ENCODE assay signal across 8 cellular contexts in the genomic region with DNA sequence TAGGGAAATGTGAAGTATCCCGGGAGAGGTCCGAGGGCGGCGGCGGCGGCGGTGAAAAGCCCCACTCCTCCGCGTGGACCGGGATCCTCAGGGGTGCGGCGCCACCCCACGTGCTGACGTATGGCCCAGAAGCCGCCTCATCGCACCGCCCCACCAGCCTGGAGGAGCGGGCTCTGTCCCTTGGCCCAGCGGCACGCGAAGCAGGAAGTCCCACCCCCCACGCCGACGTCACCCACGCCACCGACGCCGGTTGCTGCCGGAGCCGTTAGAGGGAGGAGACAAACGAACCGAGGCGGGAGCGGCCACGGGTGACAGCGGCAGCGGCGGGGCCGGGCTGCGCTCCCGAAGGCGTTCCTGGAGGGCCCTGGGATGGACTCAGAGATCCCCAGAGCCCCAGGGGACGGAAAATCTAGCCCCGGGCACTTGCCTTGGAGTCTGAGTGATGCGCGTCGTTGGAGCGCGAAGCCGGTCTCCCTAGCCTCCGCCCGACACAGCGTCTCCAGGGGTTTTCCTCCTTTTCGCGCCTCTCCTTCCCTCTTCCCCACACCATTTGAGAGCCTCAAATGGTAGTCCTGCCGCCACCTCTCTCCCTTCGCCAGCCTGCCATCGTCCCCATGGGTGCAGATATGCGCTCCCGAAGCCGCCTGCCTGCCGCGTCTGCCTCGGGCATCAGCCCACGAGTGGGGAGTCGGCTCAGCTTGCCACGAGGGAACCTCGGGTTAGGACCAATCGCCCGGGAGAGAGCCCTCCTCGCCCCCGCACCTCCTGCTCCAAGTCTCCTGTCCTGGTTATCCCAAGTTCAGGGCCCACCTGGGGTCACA. TPM values are rescaled to one million over a fixed set of nuclear protein-coding genes. Genes with fewer than 3 reads are reported as not detected.
A peak's percentile ranks its signal among the peaks of the same experiment; 100 is the strongest.
DNase-seq lines count a peak whose midpoint lies in the region; ATAC-seq lines count a peak whose summit lies in the region.

A gene with protein sequence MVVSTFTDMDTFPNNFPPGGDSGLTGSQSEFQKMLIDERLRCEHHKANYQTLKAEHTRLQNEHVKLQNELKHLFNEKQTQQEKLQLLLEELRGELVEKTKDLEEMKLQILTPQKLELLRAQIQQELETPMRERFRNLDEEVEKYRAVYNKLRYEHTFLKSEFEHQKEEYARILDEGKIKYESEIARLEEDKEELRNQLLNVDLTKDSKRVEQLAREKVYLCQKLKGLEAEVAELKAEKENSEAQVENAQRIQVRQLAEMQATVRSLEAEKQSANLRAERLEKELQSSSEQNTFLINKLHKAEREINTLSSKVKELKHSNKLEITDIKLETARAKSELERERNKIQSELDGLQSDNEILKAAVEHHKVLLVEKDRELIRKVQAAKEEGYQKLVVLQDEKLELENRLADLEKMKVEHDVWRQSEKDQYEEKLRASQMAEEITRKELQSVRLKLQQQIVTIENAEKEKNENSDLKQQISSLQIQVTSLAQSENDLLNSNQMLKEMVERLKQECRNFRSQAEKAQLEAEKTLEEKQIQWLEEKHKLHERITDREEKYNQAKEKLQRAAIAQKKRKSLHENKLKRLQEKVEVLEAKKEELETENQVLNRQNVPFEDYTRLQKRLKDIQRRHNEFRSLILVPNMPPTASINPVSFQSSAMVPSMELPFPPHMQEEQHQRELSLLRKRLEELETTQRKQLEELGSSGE (minus strand): TSS at position 95 of the 821 bp plus-strand sequence. CDS start 47,377 bp downstream, outside the sequence.

- H3K27me3 ChIP-seq in Karpas-422 (ENCODE audit: low read length): no peaks in the 10 kb centered on the region
- no peaks in the 10 kb centered on the region for H3K27me3 ChIP-seq in naive thymus-derived CD4-positive, alpha-beta T cell (ENCODE audit: control insufficient read depth in 2 of 2, insufficient read depth in 2 of 2, low read length in 2 of 2)

- no peaks in the 10 kb centered on the region for H3K9me2 ChIP-seq in Karpas-422 (replicated peaks; ENCODE audit: insufficient read depth, low read length)

- peak; percentile 98 for ATAC-seq in GM21825 (IDR thresholded peaks at IDR 0.05; ENCODE audit: unreplicated experiment)
- ATAC-seq in naive thymus-derived CD4-positive, alpha-beta T cell: peak; percentile 99
- peak; percentile 97 to 99 for ATAC-seq in stimulated activated naive B cell treated with anti-CD40 and anti-IgM and Interleukin-4, amounts not matched to agents 10 μg/mL and 1 μg/mL and 100 μg/mL, for 72 hours (replicated peaks)

- intact Hi-C loops in activated T-helper 1 cell treated with anti-CD3 and anti-CD28 coated beads, Interleukin-12 subunit alpha, Interleukin-12 subunit beta, Interleukin-2, Interleukin-4 antibody, amounts not matched to agents 30 ng/mL and 10 ng/mL and 1 ng/mL, durations not matched to agents 14 hours and 24 hours and 36 hours (cut with micrococcal nuclease): loop anchor here (1.0 to 10.0 kb wide), 13 partner anchors 32 to 1015 kb away; a partner anchor contains a TSS
- intact Hi-C loops in naive thymus-derived CD4-positive, alpha-beta T cell (cut with micrococcal nuclease): loop anchor here (1.0 to 10.0 kb wide), 26 partner anchors 72 to 1531 kb away; a partner anchor contains a TSS

- DNase-seq in DMS79 treated with DMSO at 0.1 percent for 48 hours (lab: John Stamatoyannopoulos, UW): peak; percentile 82
- peak; percentile 98 for DNase-seq in Karpas-422
- DNase-seq in RKO (ENCODE audit: low spot score): peak; percentile 91
- DNase-seq in activated T-helper 1 cell treated with anti-CD3 and anti-CD28 coated beads, Interleukin-12 subunit alpha, Interleukin-12 subunit beta, Interleukin-2, Interleukin-4 antibody, amounts not matched to agents 30 ng/mL and 10 ng/mL and 1 ng/mL, durations not matched to agents 14 hours and 24 hours and 36 hours (ENCODE audit: low spot score): peak; percentile 98
- peak; percentile 94 for DNase-seq in fibroblast of gingiva (ENCODE audit: low read depth)
- DNase-seq in naive thymus-derived CD4-positive, alpha-beta T cell: peak; percentile 89 to 97 (median 94)
- DNase-seq in stimulated activated naive B cell treated with anti-CD40 and anti-IgM and Interleukin-4, amounts not matched to agents 10 μg/mL and 1 μg/mL and 100 μg/mL, for 72 hours: peak; percentile 92

- H3K4me1 Mint-ChIP-seq in activated T-helper 1 cell treated with anti-CD3 and anti-CD28 coated beads, Interleukin-12 subunit alpha, Interleukin-12 subunit beta, Interleukin-2, Interleukin-4 antibody, amounts not matched to agents 30 ng/mL and 10 ng/mL and 1 ng/mL, durations not matched to agents 14 hours and 24 hours and 36 hours (ENCODE audit: low read depth): peaks cover 28% of the 10 kb centered on the region
- peaks cover 10 to 38% (median 30%) of the 10 kb centered on the region in 7 donors for H3K4me1 Mint-ChIP-seq in naive thymus-derived CD4-positive, alpha-beta T cell
- H3K4me1 Mint-ChIP-seq in stimulated activated naive B cell treated with anti-CD40 and anti-IgM and Interleukin-4, amounts not matched to agents 10 μg/mL and 1 μg/mL and 100 μg/mL, for 72 hours: peaks cover 19 to 35% of the 10 kb centered on the region in 2 donors

- H3K9me3 Mint-ChIP-seq in activated T-helper 1 cell treated with anti-CD3 and anti-CD28 coated beads, Interleukin-12 subunit alpha, Interleukin-12 subunit beta, Interleukin-2, Interleukin-4 antibody, amounts not matched to agents 30 ng/mL and 10 ng/mL and 1 ng/mL, durations not matched to agents 14 hours and 24 hours and 36 hours: peaks cover 5% of the 10 kb centered on the region
- no peaks in the 10 kb centered on the region for H3K9me3 Mint-ChIP-seq in naive thymus-derived CD4-positive, alpha-beta T cell
- peaks cover 4 to 7% of the 10 kb centered on the region in 2 donors for H3K9me3 Mint-ChIP-seq in stimulated activated naive B cell treated with anti-CD40 and anti-IgM and Interleukin-4, amounts not matched to agents 10 μg/mL and 1 μg/mL and 100 μg/mL, for 72 hours

- peaks cover 28% of the 10 kb centered on the region for H3K36me3 ChIP-seq in Karpas-422 (ENCODE audit: insufficient read depth, low read length)
- peaks cover 0 to 7% (median 0%) of the 10 kb centered on the region in 3 experiments for H3K36me3 ChIP-seq in naive thymus-derived CD4-positive, alpha-beta T cell (ENCODE audit: control insufficient read depth in 2 of 3, insufficient read depth in 3 of 3, low read length in 3 of 3)

- POLR2A ChIA-PET in naive thymus-derived CD4-positive, alpha-beta T cell (lab: Charles Lee): interaction anchor here (0.5 to 0.9 kb wide), 3 partner anchors 198 to 1018 kb away, joined by 3 read pairs; a partner anchor contains a TSS

- peak within 1 kb of the TSS; percentile 96 for H3K9ac ChIP-seq in Karpas-422 (ENCODE audit: low read length)

- no peaks in the 10 kb centered on the region; the same call in 1 of the 2 replicates for H3K9me3 ChIP-seq in Karpas-422 (ENCODE audit: low read length)
- no peaks in the 10 kb centered on the region for H3K9me3 ChIP-seq in naive thymus-derived CD4-positive, alpha-beta T cell (ENCODE audit: control insufficient read depth in 2 of 3, low read length in 3 of 3)

- H3K4me3 Mint-ChIP-seq in activated T-helper 1 cell treated with anti-CD3 and anti-CD28 coated beads, Interleukin-12 subunit alpha, Interleukin-12 subunit beta, Interleukin-2, Interleukin-4 antibody, amounts not matched to agents 30 ng/mL and 10 ng/mL and 1 ng/mL, durations not matched to agents 14 hours and 24 hours and 36 hours: peak within 1 kb of the TSS; percentile 93
- H3K4me3 Mint-ChIP-seq in naive thymus-derived CD4-positive, alpha-beta T cell: peak within 1 kb of the TSS; percentile 92 to 98 (median 96)
- H3K4me3 Mint-ChIP-seq in stimulated activated naive B cell treated with anti-CD40 and anti-IgM and Interleukin-4, amounts not matched to agents 10 μg/mL and 1 μg/mL and 100 μg/mL, for 72 hours: peak within 1 kb of the TSS; percentile 96 to 97

- CTCF ChIA-PET in naive thymus-derived CD4-positive, alpha-beta T cell (lab: Charles Lee): interaction anchor here (0.6 kb wide), 1 partner anchor 875 kb away, joined by 3 read pairs; no protein-coding TSS in a partner anchor

- H3K36me3 Mint-ChIP-seq in activated T-helper 1 cell treated with anti-CD3 and anti-CD28 coated beads, Interleukin-12 subunit alpha, Interleukin-12 subunit beta, Interleukin-2, Interleukin-4 antibody, amounts not matched to agents 30 ng/mL and 10 ng/mL and 1 ng/mL, durations not matched to agents 14 hours and 24 hours and 36 hours (ENCODE audit: low read depth): peaks cover 23% of the 10 kb centered on the region
- peaks cover 0 to 14% (median 0%) of the 10 kb centered on the region in 5 donors for H3K36me3 Mint-ChIP-seq in naive thymus-derived CD4-positive, alpha-beta T cell
- peaks cover 10 to 25% of the 10 kb centered on the region in 2 donors for H3K36me3 Mint-ChIP-seq in stimulated activated naive B cell treated with anti-CD40 and anti-IgM and Interleukin-4, amounts not matched to agents 10 μg/mL and 1 μg/mL and 100 μg/mL, for 72 hours

- peak within 1 kb of the TSS; percentile 58 for H3K27ac ChIP-seq in Karpas-422 (ENCODE audit: low read length)
- H3K27ac ChIP-seq in naive thymus-derived CD4-positive, alpha-beta T cell (ENCODE audit: low read depth, low read length): peak within 1 kb of the TSS; percentile 91

- peak within 1 kb of the TSS; percentile 94 for H3K4me3 ChIP-seq in Karpas-422 (ENCODE audit: low read length)
- H3K4me3 ChIP-seq in naive thymus-derived CD4-positive, alpha-beta T cell (ENCODE audit: low read length): peak within 1 kb of the TSS; percentile 68

- peak within 1 kb of the TSS; percentile 82 for H2AFZ ChIP-seq in Karpas-422 (ENCODE audit: low read length)

- H3K27ac Mint-ChIP-seq in activated T-helper 1 cell treated with anti-CD3 and anti-CD28 coated beads, Interleukin-12 subunit alpha, Interleukin-12 subunit beta, Interleukin-2, Interleukin-4 antibody, amounts not matched to agents 30 ng/mL and 10 ng/mL and 1 ng/mL, durations not matched to agents 14 hours and 24 hours and 36 hours: peak within 1 kb of the TSS; percentile 95
- peak within 1 kb of the TSS; percentile 70 to 97 (median 94) for H3K27ac Mint-ChIP-seq in naive thymus-derived CD4-positive, alpha-beta T cell
- H3K27ac Mint-ChIP-seq in stimulated activated naive B cell treated with anti-CD40 and anti-IgM and Interleukin-4, amounts not matched to agents 10 μg/mL and 1 μg/mL and 100 μg/mL, for 72 hours: peak within 1 kb of the TSS; percentile 99

- peaks cover 21% of the 10 kb centered on the region for H3K4me1 ChIP-seq in Karpas-422 (ENCODE audit: low read length)
- peaks cover 3 to 13% of the 10 kb centered on the region in 2 donors for H3K4me1 ChIP-seq in naive thymus-derived CD4-positive, alpha-beta T cell (ENCODE audit: control insufficient read depth in 2 of 2, insufficient read depth in 2 of 2, low read length in 2 of 2)

- peaks cover 6% of the 10 kb centered on the region for H3K27me3 Mint-ChIP-seq in activated T-helper 1 cell treated with anti-CD3 and anti-CD28 coated beads, Interleukin-12 subunit alpha, Interleukin-12 subunit beta, Interleukin-2, Interleukin-4 antibody, amounts not matched to agents 30 ng/mL and 10 ng/mL and 1 ng/mL, durations not matched to agents 14 hours and 24 hours and 36 hours (ENCODE audit: insufficient read depth)
- H3K27me3 Mint-ChIP-seq in naive thymus-derived CD4-positive, alpha-beta T cell: peaks cover 0 to 12% (median 6%) of the 10 kb centered on the region in 5 donors
- H3K27me3 Mint-ChIP-seq in stimulated activated naive B cell treated with anti-CD40 and anti-IgM and Interleukin-4, amounts not matched to agents 10 μg/mL and 1 μg/mL and 100 μg/mL, for 72 hours: no peaks in the 10 kb centered on the region

- no peaks in the 10 kb centered on the region for H4K20me1 ChIP-seq in Karpas-422 (ENCODE audit: insufficient read depth, low read depth, low read length)

- peak within 1 kb of the TSS; percentile 96 for H3K4me2 ChIP-seq in Karpas-422 (ENCODE audit: low read depth, low read length, poor library complexity, severe bottlenecking)

- peaks cover 46% of the 10 kb centered on the region for H3K79me2 ChIP-seq in Karpas-422 (ENCODE audit: low read length)

RNA-seq across cellular contexts. Expression of the gene that starts here (rescaled TPM):
- total RNA-seq in Karpas-422 (2014; rRNA removed; shearing (Covaris generic); ENCODE audit: low replicate concordance): 42.4 and 102 TPM in 2 replicates
- 37.7 and 40.0 TPM in 2 replicates for total RNA-seq in activated T-helper 1 cell treated with anti-CD3 and anti-CD28 coated beads, Interleukin-12 subunit alpha, Interleukin-12 subunit beta, Interleukin-2, Interleukin-4 antibody, amounts not matched to agents 30 ng/mL and 10 ng/mL and 1 ng/mL, durations not matched to agents 14 hours and 24 hours and 36 hours
- 10 to 100 TPM; 12.8 to 22.7 (median 16.8) TPM for total RNA-seq in naive thymus-derived CD4-positive, alpha-beta T cell
- 1 to 10 TPM; 4.7 TPM for polyA plus RNA-seq in naive thymus-derived CD4-positive, alpha-beta T cell

Comparison
In these comparisons a context has a peak if more than half of its experiments do, and no peak if none do; other contexts are left out.
1. Peak in every context shown above with its lines: DNase-seq, ATAC-seq, H3K4me3 ChIP-seq and H3K27ac ChIP-seq.